Comparison of ENCODE assay signal across 15 cellular contexts in the genomic region with DNA sequence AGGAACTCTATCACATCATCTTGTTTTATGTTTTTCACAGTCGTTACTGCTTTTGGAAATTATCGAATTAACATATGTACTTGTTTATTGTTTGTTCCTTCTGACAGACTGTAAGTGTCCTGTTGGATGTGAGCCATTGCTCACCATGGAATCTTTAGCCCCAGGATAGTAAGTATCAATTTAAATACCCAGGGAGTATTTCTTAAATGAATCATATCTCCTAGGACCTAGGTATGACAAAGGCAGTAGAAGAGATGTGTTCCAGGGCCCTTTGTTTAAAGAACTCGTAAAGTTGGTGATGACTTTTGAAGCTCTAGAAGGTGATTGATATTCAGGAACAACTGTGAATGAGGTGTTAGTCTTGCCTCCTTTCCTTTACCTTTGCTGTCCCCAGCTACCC. TPM values are rescaled to one million over a fixed set of nuclear protein-coding genes. Genes with fewer than 3 reads are reported as not detected.
DNase-seq lines count a peak whose midpoint lies in the region; ATAC-seq and TF ChIP-seq lines count a peak whose summit lies in the region.
"Had no signal": no experiment of that assay in that cellular context is flagged by ENCODE, and none has a peak within 500 bp of the region (broad histone marks: within the 10 kb centered on the region; RNA-seq: fewer than 3 reads in every experiment).

No MANE protein-coding gene starts in this region.

- DNase-seq in GM23338 (ENCODE audit: low spot score), result no peak
- peak in 1 of 2 experiments; percentile 65 for DNase-seq in PC-9
- DNase-seq in epithelial cell of prostate (ENCODE audit: low read depth, low spot score), result peak; percentile 24
- no peak for DNase-seq in gastrocnemius medialis
- no peak for DNase-seq in RKO (ENCODE audit: low spot score)
- no peak for DNase-seq in NK-92 (lab: John Stamatoyannopoulos, UW; ENCODE audit: unreplicated experiment)
- no peak for DNase-seq in activated naive CD4-positive, alpha-beta T cell treated with Interleukin-2 at 50 U/mL for 16 hours
- DNase-seq: C1 segment of cervical spinal cord, DMS153, KBM-7, NCI-H2029, NCI-H2171 treated with DMSO at 0.1 percent for 48 hours, SJCRH30 had no signal

- no peak for TF ChIP-seq POLR2A in gastrocnemius medialis (IDR thresholded peaks at IDR 0.05)

- H3K4me3 ChIP-seq in GM23338 (no peak overlapping the region), PC-9 (no peak overlapping the region), gastrocnemius medialis (no peak overlapping the region)
- H3K4me3 ChIP-seq: GM12878, SJCRH30 had no signal

- H3K27me3 ChIP-seq in GM23338 (ENCODE audit: insufficient read depth), result no peaks in the 10 kb centered on the region
- H3K27me3 ChIP-seq in PC-9 (ENCODE audit: insufficient read depth, low read depth), result no peaks in the 10 kb centered on the region
- H3K27me3 ChIP-seq in gastrocnemius medialis, result no peaks in the 10 kb centered on the region
- H3K27me3 ChIP-seq: SJCRH30 had no signal

- H4K20me1 ChIP-seq in GM23338 (replicated peaks; ENCODE audit: insufficient read depth) (no peaks in the 10 kb centered on the region), PC-9 (ENCODE audit: insufficient read depth) (no peaks in the 10 kb centered on the region)

- ATAC-seq in GM23338 (no peak), gastrocnemius medialis (no peak), GM18909 (IDR thresholded peaks at IDR 0.05; ENCODE audit: poor library complexity, unreplicated experiment) (no peak)
- ATAC-seq: GM12878 had no signal

- POLR2A ChIA-PET in PC-9 (lab: Charles Lee; ENCODE audit: unreplicated experiment), result interaction anchor here (0.6 to 0.7 kb wide), 2 partner anchors 18 to 71 kb away, joined by 3 to 6 read pairs; no protein-coding TSS in a partner anchor

- H3K4me2 ChIP-seq in GM23338, result no peak overlapping the region
- no peak overlapping the region for H3K4me2 ChIP-seq in PC-9

- H3K4me1 ChIP-seq in GM23338 (ENCODE audit: insufficient read depth) (no peaks in the 10 kb centered on the region), PC-9 (replicated peaks; ENCODE audit: insufficient read depth) (peaks cover 26% of the 10 kb centered on the region), gastrocnemius medialis (peaks cover 19 to 23% of the 10 kb centered on the region in 2 donors)
- H3K4me1 ChIP-seq: SJCRH30 had no signal

- no peaks in the 10 kb centered on the region for H3K27me3 Mint-ChIP-seq in GM23338 (ENCODE audit: insufficient read depth, low read depth, poor library complexity)

- H3K9me3 ChIP-seq in PC-9 (ENCODE audit: insufficient read depth, low read depth), result no peaks in the 10 kb centered on the region
- no peaks in the 10 kb centered on the region for H3K9me3 ChIP-seq in gastrocnemius medialis
- H3K9me3 ChIP-seq: SJCRH30 had no signal

- CTCF ChIA-PET in PC-9 (lab: Charles Lee), result interaction anchor here (0.6 kb wide), 1 partner anchor 25 kb away, joined by 3 read pairs; no protein-coding TSS in a partner anchor

- in situ Hi-C loops in gastrocnemius medialis (cut with MboI; ENCODE audit: low sequenced_read_pairs in 4 of 4), result loop anchor here (5.0 to 25.0 kb wide), 4 partner anchors 255 to 577 kb away; no protein-coding TSS in a partner anchor

- H3K36me3 ChIP-seq in GM23338 (ENCODE audit: insufficient read depth) (no peaks in the 10 kb centered on the region), PC-9 (ENCODE audit: low read depth) (no peaks in the 10 kb centered on the region), gastrocnemius medialis (no peaks in the 10 kb centered on the region)
- H3K36me3 ChIP-seq: SJCRH30 had no signal

- H3K4me1 Mint-ChIP-seq in GM23338, result no peaks in the 10 kb centered on the region

- TF ChIP-seq CTCF in GM23338 (conservative IDR thresholded peaks at IDR 0.05; ENCODE audit: low read depth in 2 of 2), result no peak
- no peak for TF ChIP-seq CTCF in PC-9 (conservative IDR thresholded peaks at IDR 0.05)
- no peak for TF ChIP-seq CTCF in gastrocnemius medialis (IDR thresholded peaks at IDR 0.05 in 4 of 5, conservative IDR thresholded peaks at IDR 0.05 in 1 of 5)

- H3K9me3 Mint-ChIP-seq in GM23338, result no peaks in the 10 kb centered on the region

- H3K27ac ChIP-seq in GM23338 (ENCODE audit: low read depth) (no peak overlapping the region), PC-9 (peak overlapping the region; percentile 54; the same call in 1 of the 2 replicates), epithelial cell of prostate (peak overlapping the region; percentile 85), gastrocnemius medialis (peak overlapping the region; percentile 3 to 40 (median 29))
- H3K27ac ChIP-seq: SJCRH30 had no signal

- BruUV-seq in PC-9 (replicated peaks; lab: Mats Ljungman, UMichigan), result no TSS peak

- intact Hi-C loops in PC-9 (cut with micrococcal nuclease; ENCODE audit: unreplicated experiment) (no loop called here), gastrocnemius medialis (cut with DNase I; ENCODE audit: low total_unique reads) (loop anchor here (5.0 kb wide), 2 partner anchors 65 to 80 kb away; partner anchors contain the start of gene EPS8)

- H3K27ac Mint-ChIP-seq in GM23338, result no peak overlapping the region; the same call in 1 of the 2 replicates

- H3K36me3 Mint-ChIP-seq in GM23338 (ENCODE audit: low read depth), result no peaks in the 10 kb centered on the region

- 0 out of 2 replicates have a peak overlapping the region, but pooled peaks have one; percentile 9 for H2AFZ ChIP-seq in GM23338
- no peak overlapping the region for H2AFZ ChIP-seq in PC-9

- no peaks in the 10 kb centered on the region for H3K79me2 ChIP-seq in GM23338 (replicated peaks; ENCODE audit: insufficient read depth)
- no peaks in the 10 kb centered on the region for H3K79me2 ChIP-seq in PC-9 (ENCODE audit: low read depth)

- no peak overlapping the region for H3K4me3 Mint-ChIP-seq in GM23338

- 0 out of 2 replicates have a peak, but pooled peaks cover 3% of the 10 kb centered on the region for H3K9me2 ChIP-seq in GM23338 (ENCODE audit: insufficient read depth)
- no peaks in the 10 kb centered on the region for H3K9me2 ChIP-seq in PC-9 (ENCODE audit: insufficient read depth)

- H3F3A ChIP-seq in GM23338 (replicated peaks; ENCODE audit: low read depth), result no peaks in the 10 kb centered on the region
- peaks cover 14% of the 10 kb centered on the region; the same call in 1 of the 2 replicates for H3F3A ChIP-seq in PC-9 (ENCODE audit: insufficient read depth, low read depth)

TF ChIP-seq in GM23338, 12 proteins besides CTCF, POLR2A, EP300 and RAD21 (continues in another document):
- TF ChIP-seq ZNF331 (CRISPR knock-in tag; IDR thresholded peaks at IDR 0.05; ENCODE audit: low read depth), result no peak

RNA-seq across cellular contexts. Expression of gene STRAP, which starts 30.3 kb away (rescaled TPM):
- 229 and 236 TPM in 2 replicates for total RNA-seq in GM23338 (2014; rRNA removed; shearing (Covaris generic))
- polyA plus RNA-seq in GM23338 (2016; fragmentation: Nextera tagmentation; extraction: Ambion mirVana), result 403 and 408 TPM in 2 replicates
- total RNA-seq in PC-9 (2021), result 164 and 205 TPM in 2 replicates
- total RNA-seq in gastrocnemius medialis, result 100 to 1,000 TPM in 3 of 4 donors, 10 to 100 TPM in 1; 77.7 to 106 (median 102) TPM

RNA-seq across cellular contexts. Expression of gene DERA, which starts 59.2 kb away (rescaled TPM):
- 20.4 and 29.6 TPM in 2 replicates for total RNA-seq in GM23338 (2014; rRNA removed; shearing (Covaris generic))
- 23.8 and 27.3 TPM in 2 replicates for polyA plus RNA-seq in GM23338 (2016; fragmentation: Nextera tagmentation; extraction: Ambion mirVana)
- total RNA-seq in PC-9 (2021) (67.3 and 67.6 TPM in 2 replicates), gastrocnemius medialis (10 to 100 TPM; 29.2 to 50.1 (median 34.3) TPM)
